Comparison of ENCODE assay signal across 27 cellular contexts in genomic region chr6:42433409-42433808, GRCh38. TPM values are rescaled to one million over a fixed set of nuclear protein-coding genes. Genes with fewer than 3 reads are reported as not detected.
DNase-seq lines count a peak whose midpoint lies in the region; ATAC-seq and TF ChIP-seq lines count a peak whose summit lies in the region.
"Had no signal": no experiment of that assay in that cellular context is flagged by ENCODE, and none has a peak within 500 bp of the region (broad histone marks: within the 10 kb centered on the region; RNA-seq: fewer than 3 reads in every experiment).

No MANE protein-coding gene starts in this region.

- H3K27me3 ChIP-seq in adipocyte (replicated peaks; ENCODE audit: control insufficient read depth, insufficient read depth, low read length), result no peaks in the 10 kb centered on the region
- H3K27me3 ChIP-seq: BLaER1 had no signal

- H3K36me3 ChIP-seq in HEK293 (ENCODE audit: control insufficient read depth in 2 of 2, insufficient read depth in 1 of 2, low read length in 2 of 2), result no peaks in the 10 kb centered on the region; a peak in 1 of 3 replicates
- no peaks in the 10 kb centered on the region for H3K36me3 ChIP-seq in adipocyte (ENCODE audit: control insufficient read depth, insufficient read depth, low read length, severe bottlenecking)

- no peak overlapping the region for H3K27ac ChIP-seq in HEK293 (ENCODE audit: extremely low read depth, low read depth, low read length)
- H3K27ac ChIP-seq in VCaP, result peak overlapping the region; percentile 29; the same call in 1 of the 2 replicates
- H3K27ac ChIP-seq: 22Rv1, A549, BLaER1 had no signal

- TF ChIP-seq CTCF in HEK293 (tag by site-specific recombination; IDR thresholded peaks at IDR 0.05) (no peak), VCaP (conservative IDR thresholded peaks at IDR 0.05) (no peak)

- H3K4me1 ChIP-seq in HEK293 (ENCODE audit: control insufficient read depth, insufficient read depth, low read length), result no peaks in the 10 kb centered on the region
- H3K4me1 ChIP-seq in adipocyte (ENCODE audit: control insufficient read depth, insufficient read depth, low read length), result peaks cover 8% of the 10 kb centered on the region
- H3K4me1 ChIP-seq: A549 had no signal

- H3K27ac Mint-ChIP-seq in activated T-cell treated with anti-CD3 and anti-CD28 coated beads, Interleukin-2, amount 50 U/mL, for 72 hours, result peak overlapping the region; percentile 46
- H3K27ac Mint-ChIP-seq: B cell had no signal

- H3K27me3 Mint-ChIP-seq in activated T-cell treated with anti-CD3 and anti-CD28 coated beads, Interleukin-2, amount 50 U/mL, for 72 hours (ENCODE audit: low read depth), result no peaks in the 10 kb centered on the region
- no peaks in the 10 kb centered on the region for H3K27me3 Mint-ChIP-seq in activated T-cell treated with anti-CD3 and anti-CD28 coated beads, Interleukin-2, amount 50 U/mL, for 4 hours (ENCODE audit: low read depth)
- H3K27me3 Mint-ChIP-seq: B cell; CD4-positive, alpha-beta memory T cell; CD4-positive, CD25-positive, alpha-beta regulatory T cell had no signal

- DNase-seq in activated T-cell treated with anti-CD3 and anti-CD28 coated beads, Interleukin-2, amount 50 U/mL, for 72 hours, result no peak
- DNase-seq in activated T-cell treated with anti-CD3 and anti-CD28 coated beads, Interleukin-2, amount 50 U/mL, for 4 hours, result no peak
- no peak for DNase-seq in adipocyte (ENCODE audit: low read depth)
- DNase-seq: AML-193; C1 segment of cervical spinal cord; CD4-positive, alpha-beta memory T cell; CD4-positive, CD25-positive, alpha-beta regulatory T cell; CD8-positive, alpha-beta memory T cell; COR-L47; DMS 273 treated with DMSO at 0.1 percent for 48 hours; DMS153; DMS53; DMS79; DND-41; EL; GDM1 had no signal

- H3K9me3 ChIP-seq in HEK293 (ENCODE audit: control insufficient read depth, insufficient read depth, low read depth, low read length) (no peaks in the 10 kb centered on the region), adipocyte (ENCODE audit: control insufficient read depth, low read length) (peaks cover 18% of the 10 kb centered on the region)

- peaks cover 6 to 11% of the 10 kb centered on the region in 2 donors for H3K9me3 Mint-ChIP-seq in activated T-cell treated with anti-CD3 and anti-CD28 coated beads, Interleukin-2, amount 50 U/mL, for 72 hours
- H3K9me3 Mint-ChIP-seq in activated T-cell treated with anti-CD3 and anti-CD28 coated beads, Interleukin-2, amount 50 U/mL, for 4 hours, result peaks cover 7% of the 10 kb centered on the region

- H3K4me3 Mint-ChIP-seq in activated T-cell treated with anti-CD3 and anti-CD28 coated beads, Interleukin-2, amount 50 U/mL, for 72 hours, result no peak overlapping the region
- H3K4me3 Mint-ChIP-seq in activated T-cell treated with anti-CD3 and anti-CD28 coated beads, Interleukin-2, amount 50 U/mL, for 4 hours, result no peak overlapping the region
- H3K4me3 Mint-ChIP-seq: B cell; CD14-positive monocyte; CD4-positive, alpha-beta memory T cell had no signal

- no peak overlapping the region for H3K9ac ChIP-seq in adipocyte (ENCODE audit: low read length)
- H3K9ac ChIP-seq: BLaER1 had no signal

- no peak for ATAC-seq in activated T-cell treated with anti-CD3 and anti-CD28 coated beads, Interleukin-2, amount 50 U/mL, for 72 hours (replicated peaks in 1 of 2)
- no peak for ATAC-seq in activated T-cell treated with anti-CD3 and anti-CD28 coated beads, Interleukin-2, amount 50 U/mL, for 4 hours
- ATAC-seq in HG02870 (IDR thresholded peaks at IDR 0.05; ENCODE audit: unreplicated experiment), result no peak
- ATAC-seq in HG03045 (IDR thresholded peaks at IDR 0.05; ENCODE audit: unreplicated experiment), result no peak
- ATAC-seq in HG02642 (IDR thresholded peaks at IDR 0.05; ENCODE audit: poor library complexity, unreplicated experiment), result no peak
- ATAC-seq: A549, GM12878 had no signal

- H3K4me3 ChIP-seq in HEK293 (ENCODE audit: low read depth, low read length), result no peak overlapping the region
- peak overlapping the region; percentile 24 for H3K4me3 ChIP-seq in adipocyte (ENCODE audit: low read length)
- H3K4me3 ChIP-seq: A549, BLaER1, GM12878 had no signal

- H3K36me3 Mint-ChIP-seq in activated T-cell treated with anti-CD3 and anti-CD28 coated beads, Interleukin-2, amount 50 U/mL, for 72 hours (ENCODE audit: insufficient read depth in 2 of 2), result peaks cover 19 to 30% of the 10 kb centered on the region in 2 donors
- peaks cover 27% of the 10 kb centered on the region for H3K36me3 Mint-ChIP-seq in activated T-cell treated with anti-CD3 and anti-CD28 coated beads, Interleukin-2, amount 50 U/mL, for 4 hours (ENCODE audit: insufficient read depth)

- CTCF ChIA-PET in HEK293 (lab: Yijun Ruan, JAX), result interaction anchor here (0.5 to 1.7 kb wide), 4 partner anchors 11 to 113 kb away, joined by 3 to 9 read pairs (median 4); no protein-coding TSS in a partner anchor

- H3K4me1 Mint-ChIP-seq in activated T-cell treated with anti-CD3 and anti-CD28 coated beads, Interleukin-2, amount 50 U/mL, for 72 hours (ENCODE audit: low read depth), result peaks cover 24% of the 10 kb centered on the region
- H3K4me1 Mint-ChIP-seq in activated T-cell treated with anti-CD3 and anti-CD28 coated beads, Interleukin-2, amount 50 U/mL, for 4 hours (ENCODE audit: low read depth), result peaks cover 30% of the 10 kb centered on the region

- POLR2A ChIA-PET in HEK293 (lab: Yijun Ruan, JAX), result interaction anchor here (0.7 to 1.2 kb wide), 2 partner anchors 13 to 20 kb away, joined by 3 read pairs; no protein-coding TSS in a partner anchor

TF ChIP-seq in HEK293, 187 proteins besides CTCF, POLR2A, EP300 and RAD21:
- TF ChIP-seq ZNF26 (tag by site-specific recombination; IDR thresholded peaks at IDR 0.05) (peak; percentile 96), SP2 (tag by site-specific recombination; IDR thresholded peaks at IDR 0.05) (no peak), ZFP37 (tag by site-specific recombination; IDR thresholded peaks at IDR 0.05) (no peak), TRIM28 (IDR thresholded peaks at IDR 0.05; ENCODE audit: borderline replicate concordance, low read length) (no peak), ZNF561 (tag by site-specific recombination; IDR thresholded peaks at IDR 0.05; ENCODE audit: borderline replicate concordance) (no peak), SCRT2 (tag by site-specific recombination; IDR thresholded peaks at IDR 0.05) (no peak), ZNF184 (tag by site-specific recombination; IDR thresholded peaks at IDR 0.05) (no peak), SP7 (tag by site-specific recombination; IDR thresholded peaks at IDR 0.05) (no peak), ZNF791 (tag by site-specific recombination; IDR thresholded peaks at IDR 0.05) (no peak)

RNA-seq across cellular contexts. Expression of gene TRERF1, which starts 18.3 kb away (rescaled TPM):
- total RNA-seq in activated T-cell treated with anti-CD3 and anti-CD28 coated beads, Interleukin-2, amount 50 U/mL, for 72 hours, result 10 to 100 TPM; 37.2 to 43.0 TPM
- 1 to 10 TPM; 8.9 to 9.4 (median 9.0) TPM for total RNA-seq in activated T-cell treated with anti-CD3 and anti-CD28 coated beads, Interleukin-2, amount 50 U/mL, for 4 hours
